16 cellular contexts compared by ENCODE assay signal in the genomic region with DNA sequence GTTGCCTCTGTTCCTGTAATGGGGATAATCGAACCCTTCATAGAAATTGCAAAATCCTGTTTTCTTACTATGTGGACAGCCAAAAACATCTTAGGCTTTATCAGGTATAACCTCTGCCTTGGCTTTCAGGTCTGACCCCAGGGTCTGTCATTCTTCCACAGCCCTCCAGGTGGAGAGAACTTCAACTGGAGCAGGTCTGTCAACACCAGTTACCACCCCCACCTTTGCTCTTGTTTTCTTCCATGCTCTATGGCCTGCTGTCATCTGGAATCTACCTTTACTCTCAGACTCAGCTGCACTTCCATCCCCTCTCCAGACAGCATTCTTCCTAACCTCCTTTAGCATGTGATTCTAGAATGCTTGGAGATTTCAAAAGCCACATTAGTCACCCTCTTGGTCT. TPM values are rescaled to one million over a fixed set of nuclear protein-coding genes. Genes with fewer than 3 reads are reported as not detected.
DNase-seq lines count a peak whose midpoint lies in the region; ATAC-seq and TF ChIP-seq lines count a peak whose summit lies in the region.
"Had no signal": no experiment of that assay in that cellular context is flagged by ENCODE, and none has a peak within 500 bp of the region (broad histone marks: within the 10 kb centered on the region; RNA-seq: fewer than 3 reads in every experiment).

No MANE protein-coding gene starts in this region.

- H3K4me3 ChIP-seq in Caco-2 (ENCODE audit: low read depth, low read length) (no peak overlapping the region), WI38 (ENCODE audit: low read depth, low read length) (no peak overlapping the region)
- H3K4me3 ChIP-seq: skin epidermis, upper lobe of left lung had no signal

- no peak overlapping the region for H3K27ac Mint-ChIP-seq in Caco-2 (ENCODE audit: unreplicated experiment)
- H3K27ac Mint-ChIP-seq: brain; CD4-positive, CD25-positive, alpha-beta regulatory T cell; immature natural killer cell; natural killer cell had no signal

- peak; percentile 36 to 43 for DNase-seq in Caco-2
- DNase-seq in HEK293T (ENCODE audit: extremely low spot score) = peak; percentile 31
- peak; percentile 5 for DNase-seq in iris pigment epithelial cell (ENCODE audit: low read depth)
- no peak for DNase-seq in NCI-H1105 (lab: John Stamatoyannopoulos, UW)
- no peak for DNase-seq in activated T-cell treated with anti-CD3 and anti-CD28 coated beads, Interleukin-2, amount 50 U/mL, for 48 hours
- no peak for DNase-seq in GM19240 (ENCODE audit: insufficient read length, low spot score)
- DNase-seq: activated CD8-positive, alpha-beta memory T cell treated with anti-CD3 and anti-CD28 coated beads, Interleukin-2, amount 50 U/mL, for 4 hours; immature natural killer cell; natural killer cell; upper lobe of left lung had no signal

- intact Hi-C loops in Caco-2 (cut with micrococcal nuclease; ENCODE audit: unreplicated experiment) = no loop called here

- H3K4me3 Mint-ChIP-seq in Caco-2 (ENCODE audit: unreplicated experiment) = no peak overlapping the region
- H3K4me3 Mint-ChIP-seq: brain; CD4-positive, CD25-positive, alpha-beta regulatory T cell; immature natural killer cell; natural killer cell had no signal

- H3K27me3 ChIP-seq in Caco-2 (replicated peaks; ENCODE audit: control insufficient read depth, insufficient read depth, low read length) = no peaks in the 10 kb centered on the region
- H3K27me3 ChIP-seq: upper lobe of left lung had no signal

- H3K4me1 ChIP-seq in Caco-2 = no peaks in the 10 kb centered on the region
- H3K4me1 ChIP-seq: upper lobe of left lung had no signal

- BruUV-seq in Caco-2 (replicated peaks; lab: Mats Ljungman, UMichigan) = no TSS peak

- ATAC-seq in HG02973 (IDR thresholded peaks at IDR 0.05; ENCODE audit: unreplicated experiment) = no peak
- ATAC-seq: natural killer cell had no signal

- no peaks in the 10 kb centered on the region for H3K36me3 Mint-ChIP-seq in Caco-2 (ENCODE audit: insufficient read depth, unreplicated experiment)
- H3K36me3 Mint-ChIP-seq: CD4-positive, CD25-positive, alpha-beta regulatory T cell; natural killer cell had no signal

- H3K4me1 Mint-ChIP-seq in Caco-2 (ENCODE audit: low read depth, unreplicated experiment) = peaks cover 6% of the 10 kb centered on the region
- H3K4me1 Mint-ChIP-seq: brain; CD4-positive, CD25-positive, alpha-beta regulatory T cell; immature natural killer cell; natural killer cell had no signal

- no peaks in the 10 kb centered on the region for H3K27me3 Mint-ChIP-seq in Caco-2 (ENCODE audit: insufficient read depth, unreplicated experiment)
- H3K27me3 Mint-ChIP-seq: brain; CD4-positive, CD25-positive, alpha-beta regulatory T cell had no signal

- POLR2A ChIA-PET in Caco-2 (lab: Charles Lee) = no interaction called here
- POLR2A ChIA-PET in HEK293T (lab: Yijun Ruan, JAX) = interaction anchor here (0.9 kb wide), 1 partner anchor 19 kb away, joined by 3 read pairs; no protein-coding TSS in a partner anchor

- CTCF ChIA-PET in Caco-2 (lab: Charles Lee) (interaction anchor here (0.7 kb wide), 1 partner anchor 107 kb away, joined by 5 read pairs; no protein-coding TSS in a partner anchor), HEK293T (lab: Yijun Ruan, JAX) (no interaction called here)

- H3K9me3 ChIP-seq in Caco-2 = no peaks in the 10 kb centered on the region
- H3K9me3 ChIP-seq: upper lobe of left lung had no signal

- H3K9me3 Mint-ChIP-seq in Caco-2 (ENCODE audit: unreplicated experiment) = no peaks in the 10 kb centered on the region
- H3K9me3 Mint-ChIP-seq: brain; CD4-positive, CD25-positive, alpha-beta regulatory T cell; immature natural killer cell; natural killer cell had no signal

- TF ChIP-seq CTCF in Caco-2 (IDR thresholded peaks at IDR 0.05; ENCODE audit: insufficient read depth in 1 of 2, low read depth in 1 of 2, low read length in 1 of 2, severe bottlenecking in 1 of 2, unreplicated experiment in 1 of 2) (peak in 1 of 2 experiments; percentile 32), WI38 (IDR thresholded peaks at IDR 0.05; ENCODE audit: low read depth, low read length) (0 out of 2 replicates have a peak, but pooled peaks have one; percentile 8)

- H3K36me3 ChIP-seq in Caco-2 (ENCODE audit: control insufficient read depth, insufficient read depth, low read length) = no peaks in the 10 kb centered on the region
- H3K36me3 ChIP-seq: upper lobe of left lung had no signal

TF ChIP-seq in HEK293T, 16 proteins besides CTCF, POLR2A, EP300 and RAD21:
- TF ChIP-seq HDGF (IDR thresholded peaks at IDR 0.05; ENCODE audit: borderline replicate concordance) = no peak
- TF ChIP-seq, protein P1, sequence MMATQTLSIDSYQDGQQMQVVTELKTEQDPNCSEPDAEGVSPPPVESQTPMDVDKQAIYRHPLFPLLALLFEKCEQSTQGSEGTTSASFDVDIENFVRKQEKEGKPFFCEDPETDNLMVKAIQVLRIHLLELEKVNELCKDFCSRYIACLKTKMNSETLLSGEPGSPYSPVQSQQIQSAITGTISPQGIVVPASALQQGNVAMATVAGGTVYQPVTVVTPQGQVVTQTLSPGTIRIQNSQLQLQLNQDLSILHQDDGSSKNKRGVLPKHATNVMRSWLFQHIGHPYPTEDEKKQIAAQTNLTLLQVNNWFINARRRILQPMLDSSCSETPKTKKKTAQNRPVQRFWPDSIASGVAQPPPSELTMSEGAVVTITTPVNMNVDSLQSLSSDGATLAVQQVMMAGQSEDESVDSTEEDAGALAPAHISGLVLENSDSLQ (IDR thresholded peaks at IDR 0.05) = no peak
- TF ChIP-seq TARDBP (IDR thresholded peaks at IDR 0.05) = no peak
- TF ChIP-seq CTBP1 (IDR thresholded peaks at IDR 0.05; ENCODE audit: borderline replicate concordance) = no peak
- TF ChIP-seq L3MBTL2 (conservative IDR thresholded peaks at IDR 0.05) = no peak
- TF ChIP-seq FOXM1 (IDR thresholded peaks at IDR 0.05; ENCODE audit: borderline replicate concordance) = no peak
- TF ChIP-seq FOXA1 (IDR thresholded peaks at IDR 0.05) = no peak
- TF ChIP-seq SUZ12 (IDR thresholded peaks at IDR 0.05) = no peak
- TF ChIP-seq LEF1 (IDR thresholded peaks at IDR 0.05; ENCODE audit: borderline replicate concordance) = no peak
- TF ChIP-seq BHLHE40 (IDR thresholded peaks at IDR 0.05; ENCODE audit: borderline replicate concordance) = no peak
- no peak for TF ChIP-seq ELF4 (IDR thresholded peaks at IDR 0.05)
- no peak for TF ChIP-seq ZNF384 (IDR thresholded peaks at IDR 0.05)
- TF ChIP-seq ARNT (IDR thresholded peaks at IDR 0.05) = no peak
- no peak for TF ChIP-seq FOXK2 (IDR thresholded peaks at IDR 0.05)

RNA-seq across cellular contexts. Expression of a gene that starts 10.4 kb away (rescaled TPM):
- total RNA-seq in Caco-2 (2022) = not detected in 2 replicates
- total RNA-seq: CD4-positive, CD25-positive, alpha-beta regulatory T cell; natural killer cell; T-helper 2 cell treated with Interferon-gamma antibody and Interleukin-4, amounts not matched to agents 100 ng/mL and 5 ng/mL, for 36 hours; upper lobe of left lung had no signal

RNA-seq across cellular contexts. Expression of a gene that starts 18.6 kb away (rescaled TPM):
- 21.8 and 27.7 TPM in 2 replicates for total RNA-seq in Caco-2 (2022)

RNA-seq across cellular contexts. Expression of a gene that starts 32.2 kb away (rescaled TPM):
- 15.3 and 16.0 TPM in 2 replicates for total RNA-seq in Caco-2 (2022)

RNA-seq across cellular contexts. Expression of a gene that starts 49.9 kb away (rescaled TPM):
- not detected in 2 replicates for total RNA-seq in Caco-2 (2022)
- total RNA-seq: CD4-positive, CD25-positive, alpha-beta regulatory T cell; natural killer cell; T-helper 2 cell treated with Interferon-gamma antibody and Interleukin-4, amounts not matched to agents 100 ng/mL and 5 ng/mL, for 36 hours had no signal

Comparison
In these comparisons a context has a peak if more than half of its experiments do, and no peak if none do; other contexts are left out.
1. DNase-seq: peak in Caco-2 (2 of 2), HEK293T (single experiment) and iris pigment epithelial cell (single experiment); none in NCI-H1105 (single experiment), activated T-cell treated with anti-CD3 and anti-CD28 coated beads, Interleukin-2, amount 50 U/mL, for 48 hours (0 of 2) and GM19240 (single experiment).